ENCODE assay signal across 10 cellular contexts in genomic region chr11:7892059-7892699, GRCh38. TPM values are rescaled to one million over a fixed set of nuclear protein-coding genes. Genes with fewer than 3 reads are reported as not detected.
DNase-seq lines count a peak whose midpoint lies in the region; ATAC-seq, FAIRE-seq and TF ChIP-seq lines count a peak whose summit lies in the region.
"Had no signal": no experiment of that assay in that cellular context is flagged by ENCODE, and none has a peak within 500 bp of the region (broad histone marks: within the 10 kb centered on the region; RNA-seq: fewer than 3 reads in every experiment).

No MANE protein-coding gene starts in this region.

- H3K36me3 Mint-ChIP-seq in naive thymus-derived CD8-positive, alpha-beta T cell = no peaks in the 10 kb centered on the region

- TSS peak; percentile 93 for BruUV-seq in mammary epithelial cell (replicated peaks; lab: Mats Ljungman, UMichigan)

- POLR2A ChIA-PET in naive thymus-derived CD8-positive, alpha-beta T cell (lab: Charles Lee) = interaction anchor here (1.9 kb wide), 1 partner anchor 94 kb away, joined by 4 read pairs; the partner anchor contains the start of gene EIF3F

- no peaks in the 10 kb centered on the region for H4K20me1 ChIP-seq in mammary epithelial cell (ENCODE audit: insufficient read depth, low read length)

- CTCF ChIA-PET in mammary epithelial cell (lab: Charles Lee; ENCODE audit: low non-redundant PET) = interaction anchor here (0.7 to 0.8 kb wide), 2 partner anchors 11 to 94 kb away, joined by 4 to 10 read pairs; partner anchors contain the start of gene EIF3F

- TF ChIP-seq CTCF in mammary epithelial cell (conservative IDR thresholded peaks at IDR 0.05 in 1 of 2, IDR thresholded peaks at IDR 0.05 in 1 of 2; ENCODE audit: extremely low read depth in 1 of 2, insufficient read depth in 1 of 2, low read depth in 1 of 2, low read length in 2 of 2) = no peak
- TF ChIP-seq CTCF in right lobe of liver (IDR thresholded peaks at IDR 0.05) = no peak

- H3K27ac Mint-ChIP-seq in naive thymus-derived CD8-positive, alpha-beta T cell = no peak overlapping the region

- H3K27ac ChIP-seq in mammary epithelial cell (ENCODE audit: insufficient read depth, low read depth, low read length) (no peak overlapping the region), right lobe of liver (no peak overlapping the region)

- no peak for FAIRE-seq in GM19239 (lab: Jason Lieb, UNC)

- H3K9me3 ChIP-seq in mammary epithelial cell (replicated peaks; ENCODE audit: insufficient read depth, low read length) (no peaks in the 10 kb centered on the region), right lobe of liver (no peaks in the 10 kb centered on the region)

- H3K9me3 Mint-ChIP-seq in naive thymus-derived CD8-positive, alpha-beta T cell = peaks cover 0 to 6% (median 0%) of the 10 kb centered on the region in 9 donors

- DNase-seq in A172 (ENCODE audit: low spot score) = peak; percentile 34
- DNase-seq in mammary epithelial cell = no peak
- no peak for DNase-seq in naive thymus-derived CD8-positive, alpha-beta T cell
- no peak for DNase-seq in right lobe of liver
- DNase-seq in GM19239 (ENCODE audit: insufficient read length, low spot score) = no peak
- no peak for DNase-seq in SK-N-DZ (ENCODE audit: low spot score)

- peaks cover 0 to 12% (median 2%) of the 10 kb centered on the region in 5 donors for H3K27me3 Mint-ChIP-seq in naive thymus-derived CD8-positive, alpha-beta T cell

- H3K4me3 ChIP-seq in mammary epithelial cell (replicated peaks in 1 of 3; ENCODE audit: insufficient read depth in 1 of 3, low read depth in 2 of 3, low read length in 3 of 3) = no peak overlapping the region
- H3K4me3 ChIP-seq in right lobe of liver = no peak overlapping the region

- H3K4me2 ChIP-seq in mammary epithelial cell (ENCODE audit: insufficient read depth, low read depth, low read length) = peak overlapping the region; percentile 20

- in situ Hi-C loops in mammary epithelial cell (cut with MboI; ENCODE audit: low sequenced_read_pairs in 2 of 2) = loop anchor here in 1 of 2 donors (25.0 kb wide), 1 partner anchor 305 kb away; no protein-coding TSS in a partner anchor

- peaks cover 1 to 16% (median 6%) of the 10 kb centered on the region in 4 donors for H3K4me1 Mint-ChIP-seq in naive thymus-derived CD8-positive, alpha-beta T cell

- no peaks in the 10 kb centered on the region for H3K27me3 ChIP-seq in mammary epithelial cell (ENCODE audit: insufficient read depth, low read length)
- no peaks in the 10 kb centered on the region for H3K27me3 ChIP-seq in right lobe of liver

- WGBS in mammary epithelial cell (ENCODE audit: low coverage, missing lambda C conversion rate) = 33% methylated on average over 6 of the region's 6 CpGs
- 22% methylated on average over 5 of the region's 6 CpGs for WGBS in right lobe of liver (ENCODE audit: insufficient coverage, low coverage, low lambda C conversion rate, missing lambda C conversion rate)

- no peaks in the 10 kb centered on the region for H3K79me2 ChIP-seq in mammary epithelial cell (ENCODE audit: insufficient read depth, low read length)

- H3K4me1 ChIP-seq in mammary epithelial cell (ENCODE audit: insufficient read depth, low read length) (peaks cover 14% of the 10 kb centered on the region), right lobe of liver (peaks cover 0 to 43% (median 21%) of the 10 kb centered on the region in 4 donors)

- H3K36me3 ChIP-seq in mammary epithelial cell (ENCODE audit: insufficient read depth, low read length) (no peaks in the 10 kb centered on the region), right lobe of liver (no peaks in the 10 kb centered on the region)

- H3K4me3 Mint-ChIP-seq in naive thymus-derived CD8-positive, alpha-beta T cell = no peak overlapping the region

- intact Hi-C loops in mammary epithelial cell (cut with micrococcal nuclease) = loop anchor here (1.0 to 5.0 kb wide), 2 partner anchors 95 to 200 kb away; partner anchors contain the start of gene EIF3F
- intact Hi-C loops in right lobe of liver (cut with DNase I) = loop anchor here (5.0 kb wide), 1 partner anchor 95 kb away; the partner anchor contains the start of gene EIF3F (in 2 of the 2)

- peak overlapping the region; percentile 83 for H2AFZ ChIP-seq in mammary epithelial cell (ENCODE audit: low read depth, low read length)

- peak; percentile 55 for ATAC-seq in GM19463 (IDR thresholded peaks at IDR 0.05; ENCODE audit: unreplicated experiment)
- ATAC-seq in HG03439 (IDR thresholded peaks at IDR 0.05; ENCODE audit: unreplicated experiment) = peak; percentile 54
- no peak for ATAC-seq in naive thymus-derived CD8-positive, alpha-beta T cell
- no peak for ATAC-seq in right lobe of liver

- H3K9ac ChIP-seq in mammary epithelial cell (ENCODE audit: insufficient read depth, low read length) = no peak overlapping the region

- no peak for TF ChIP-seq POLR2A in right lobe of liver (IDR thresholded peaks at IDR 0.05)

- dilution Hi-C loops in mammary epithelial cell (cut with HindIII; ENCODE audit: low sequenced_read_pairs) = loop anchor here (5.0 kb wide), 1 partner anchor 115 kb away; no protein-coding TSS in a partner anchor

RNA-seq across cellular contexts. Expression of gene OR10A6, which starts 38.9 kb away (rescaled TPM):
- total RNA-seq in A172 (2014; rRNA removed; shearing (Covaris generic)) = not detected in 2 replicates
- not detected for total RNA-seq in mammary epithelial cell
- 0.02 TPM for polyA plus RNA-seq in mammary epithelial cell
- not detected for polyA minus RNA-seq in mammary epithelial cell
- not detected for total RNA-seq in naive thymus-derived CD8-positive, alpha-beta T cell
- polyA plus RNA-seq in naive thymus-derived CD8-positive, alpha-beta T cell = not detected
- total RNA-seq in right lobe of liver = not detected
- not detected in 2 replicates for polyA plus RNA-seq in SK-N-DZ (2014; cell fraction: cytosol; rRNA removed)
- not detected in 2 replicates for polyA plus RNA-seq in SK-N-DZ (2014; cell fraction: nucleus; rRNA removed)
- total RNA-seq: NCI-H460, skeletal muscle tissue had no signal

RNA-seq across cellular contexts. Expression of gene OR10A3, which starts 49.3 kb away (rescaled TPM):
- not detected in 2 replicates for total RNA-seq in A172 (2014; rRNA removed; shearing (Covaris generic))
- under 1 TPM in 1 of 2 donors, not detected in 1; 0.17 TPM for total RNA-seq in mammary epithelial cell
- polyA plus RNA-seq in mammary epithelial cell = not detected
- polyA minus RNA-seq in mammary epithelial cell = not detected
- total RNA-seq in naive thymus-derived CD8-positive, alpha-beta T cell = not detected
- polyA plus RNA-seq in naive thymus-derived CD8-positive, alpha-beta T cell = not detected
- not detected for total RNA-seq in right lobe of liver
- not detected in 2 replicates for polyA plus RNA-seq in SK-N-DZ (2014; cell fraction: cytosol; rRNA removed)
- not detected in 2 replicates for polyA plus RNA-seq in SK-N-DZ (2014; cell fraction: nucleus; rRNA removed)
- total RNA-seq: NCI-H460, skeletal muscle tissue had no signal

Comparison
In these comparisons a context has a peak if more than half of its experiments do, and no peak if none do; other contexts are left out.
1. ATAC-seq: peak in GM19463 (single experiment) and HG03439 (single experiment); none in naive thymus-derived CD8-positive, alpha-beta T cell (0 of 2) and right lobe of liver (0 of 4).